Comparison of ENCODE assay signal across 20 cellular contexts in the genomic region with DNA sequence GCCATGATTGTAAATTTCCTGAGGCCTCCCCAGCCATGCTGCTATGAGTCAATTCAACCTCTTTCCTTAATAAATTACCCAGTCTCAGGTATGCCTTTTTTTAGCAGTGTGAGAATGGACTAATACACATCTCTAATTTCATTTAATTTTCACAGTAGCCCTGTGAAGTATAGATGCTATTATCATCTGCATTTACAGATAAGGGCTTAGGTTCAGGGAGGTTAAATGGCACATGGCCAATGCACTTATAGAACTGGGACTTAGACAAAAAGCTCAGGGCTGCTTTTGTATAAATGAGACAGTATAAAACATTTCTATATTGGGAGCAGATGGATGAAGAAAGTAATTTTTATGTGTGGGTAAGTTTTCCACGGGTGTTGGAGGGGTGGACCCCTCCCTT.
"Had no signal": no experiment of that assay in that cellular context is flagged by ENCODE, and none has a peak within 500 bp of the region (broad histone marks: within the 10 kb centered on the region; RNA-seq: fewer than 3 reads in every experiment).

No MANE protein-coding gene starts in this region.

- H3K4me3 ChIP-seq: esophagus muscularis mucosa, gastroesophageal sphincter, mucosa of descending colon, thoracic aorta had no signal

- H3K36me3 ChIP-seq: esophagus muscularis mucosa, gastroesophageal sphincter, neutrophil, thoracic aorta had no signal

- H3K27me3 ChIP-seq: esophagus muscularis mucosa, gastroesophageal sphincter, neutrophil had no signal

- H3K4me1 ChIP-seq: esophagus muscularis mucosa, gastroesophageal sphincter had no signal

- H3K27ac ChIP-seq: epithelial cell of prostate, esophagus muscularis mucosa, gastroesophageal sphincter, neutrophil, thoracic aorta had no signal

- H3K9me3 ChIP-seq: esophagus muscularis mucosa, gastroesophageal sphincter, mucosa of descending colon, neutrophil, thoracic aorta had no signal

- DNase-seq: cortex of kidney; effector memory CD4-positive, alpha-beta T cell; glutamatergic neuron; islet precursor cell; mammary epithelial cell; mucosa of descending colon; naive thymus-derived CD8-positive, alpha-beta T cell; posterior cingulate gyrus; stimulated activated CD4-positive, alpha-beta T cell treated with anti-CD3 and anti-CD28 coated beads, Interleukin-2, amount 100 ng/mL, for 24 hours; stimulated activated CD4-positive, alpha-beta T cell treated with anti-CD3 and anti-CD28 coated beads, Interleukin-4, amount 100 ng/mL, for 4 hours; stimulated activated naive B cell treated with anti-CD40 and anti-IgM and Interleukin-4, amounts not matched to agents 10 μg/mL and 1 μg/mL and 100 μg/mL, for 72 hours; stimulated activated naive CD8-positive, alpha-beta T cell treated with anti-CD3 and anti-CD28 coated beads, Interleukin-15, amount 100 ng/mL, for 72 hours; trophoblast cell had no signal

- ATAC-seq: gastroesophageal sphincter; left lobe of liver; mucosa of descending colon; naive thymus-derived CD8-positive, alpha-beta T cell; sciatic nerve; stimulated activated naive B cell treated with anti-CD40 and anti-IgM and Interleukin-4, amounts not matched to agents 10 μg/mL and 1 μg/mL and 100 μg/mL, for 72 hours; stimulated activated naive CD8-positive, alpha-beta T cell treated with anti-CD3 and anti-CD28 coated beads, Interleukin-15, amount 100 ng/mL, for 72 hours had no signal
